In the genomic region with DNA sequence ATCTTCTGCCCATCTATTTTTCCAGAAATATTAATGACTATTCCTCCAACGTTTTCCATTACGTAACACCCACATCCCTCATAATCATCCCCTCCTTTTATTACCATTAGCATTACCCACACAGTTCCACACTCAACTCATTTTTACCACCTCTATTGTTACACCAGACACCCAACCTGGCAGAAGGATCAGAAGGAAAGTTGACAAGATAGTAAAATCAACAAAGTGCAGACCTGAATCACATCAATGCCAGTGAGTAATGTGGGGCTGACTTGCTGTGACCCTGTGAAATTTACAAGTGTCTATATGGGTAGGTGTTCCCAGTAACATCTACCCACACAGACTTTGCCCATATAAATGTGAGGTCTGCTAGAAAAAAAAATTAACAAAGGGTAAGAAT, we compare ENCODE assay signal across 28 cellular contexts.
"Had no signal": no experiment of that assay in that cellular context is flagged by ENCODE, and none has a peak within 500 bp of the region (broad histone marks: within the 10 kb centered on the region; RNA-seq: fewer than 3 reads in every experiment).

No MANE protein-coding gene starts in this region.

- H3K36me3 Mint-ChIP-seq: stimulated activated memory B cell treated with anti-CD40 and anti-IgM and Interleukin-4, amounts not matched to agents 10 μg/mL and 1 μg/mL and 100 μg/mL, for 72 hours; stimulated activated naive B cell treated with anti-CD40 and anti-IgM and Interleukin-4, amounts not matched to agents 10 μg/mL and 1 μg/mL and 100 μg/mL, for 72 hours; type B pancreatic cell had no signal

- FAIRE-seq: urothelium cell line had no signal

- H3K4me3 Mint-ChIP-seq: stimulated activated memory B cell treated with anti-CD40 and anti-IgM and Interleukin-4, amounts not matched to agents 10 μg/mL and 1 μg/mL and 100 μg/mL, for 72 hours; stimulated activated naive B cell treated with anti-CD40 and anti-IgM and Interleukin-4, amounts not matched to agents 10 μg/mL and 1 μg/mL and 100 μg/mL, for 72 hours; stimulated activated naive CD8-positive, alpha-beta T cell treated with anti-CD3 and anti-CD28 coated beads, Interleukin-15, amount 100 ng/mL, for 72 hours; stimulated activated naive CD8-positive, alpha-beta T cell treated with anti-CD3 and anti-CD28 coated beads, Interleukin-15, Interleukin-2, amounts not matched to agents 100 ng/mL and 50 ng/mL, for 24 hours; type B pancreatic cell had no signal

- H3K36me3 ChIP-seq: stomach, suprapubic skin, thoracic aorta, thyroid gland, tibial artery, tibial nerve, transverse colon, upper lobe of left lung, upper lobe of right lung, uterus, vagina had no signal

- H3K4me3 ChIP-seq: stomach, suprapubic skin, testis, thoracic aorta, thyroid gland, tibial artery, tibial nerve, transverse colon, upper lobe of left lung, upper lobe of right lung, uterus, vagina had no signal

- H3K9me3 Mint-ChIP-seq: stimulated activated memory B cell treated with anti-CD40 and anti-IgM and Interleukin-4, amounts not matched to agents 10 μg/mL and 1 μg/mL and 100 μg/mL, for 72 hours; stimulated activated naive CD8-positive, alpha-beta T cell treated with anti-CD3 and anti-CD28 coated beads, Interleukin-15, amount 100 ng/mL, for 72 hours; stimulated activated naive CD8-positive, alpha-beta T cell treated with anti-CD3 and anti-CD28 coated beads, Interleukin-15, Interleukin-2, amounts not matched to agents 100 ng/mL and 50 ng/mL, for 24 hours; type B pancreatic cell had no signal

- H3K9me3 ChIP-seq: stomach, suprapubic skin, testis, thoracic aorta, thyroid gland, tibial artery, tibial nerve, transverse colon, upper lobe of left lung, upper lobe of right lung, uterus, vagina had no signal

- H3K27ac ChIP-seq: stomach, suprapubic skin, testis, thoracic aorta, thyroid gland, tibial artery, tibial nerve, transverse colon, upper lobe of left lung, upper lobe of right lung, uterus, vagina had no signal

- H3K27ac Mint-ChIP-seq: stimulated activated memory B cell treated with anti-CD40 and anti-IgM and Interleukin-4, amounts not matched to agents 10 μg/mL and 1 μg/mL and 100 μg/mL, for 72 hours; stimulated activated naive B cell treated with anti-CD40 and anti-IgM and Interleukin-4, amounts not matched to agents 10 μg/mL and 1 μg/mL and 100 μg/mL, for 72 hours; stimulated activated naive CD8-positive, alpha-beta T cell treated with anti-CD3 and anti-CD28 coated beads, Interleukin-15, amount 100 ng/mL, for 72 hours; stimulated activated naive CD8-positive, alpha-beta T cell treated with anti-CD3 and anti-CD28 coated beads, Interleukin-15, Interleukin-2, amounts not matched to agents 100 ng/mL and 50 ng/mL, for 24 hours; type B pancreatic cell had no signal

- H3K4me1 Mint-ChIP-seq: stimulated activated memory B cell treated with anti-CD40 and anti-IgM and Interleukin-4, amounts not matched to agents 10 μg/mL and 1 μg/mL and 100 μg/mL, for 72 hours; stimulated activated naive B cell treated with anti-CD40 and anti-IgM and Interleukin-4, amounts not matched to agents 10 μg/mL and 1 μg/mL and 100 μg/mL, for 72 hours; stimulated activated naive CD8-positive, alpha-beta T cell treated with anti-CD3 and anti-CD28 coated beads, Interleukin-15, amount 100 ng/mL, for 72 hours had no signal

- ATAC-seq: stimulated activated memory B cell treated with anti-CD40 and anti-IgM and Interleukin-4, amounts not matched to agents 10 μg/mL and 1 μg/mL and 100 μg/mL, for 72 hours; stimulated activated naive B cell treated with anti-CD40 and anti-IgM and Interleukin-4, amounts not matched to agents 10 μg/mL and 1 μg/mL and 100 μg/mL, for 72 hours; stimulated activated naive CD8-positive, alpha-beta T cell treated with anti-CD3 and anti-CD28 coated beads, Interleukin-15, amount 100 ng/mL, for 72 hours; stimulated activated naive CD8-positive, alpha-beta T cell treated with anti-CD3 and anti-CD28 coated beads, Interleukin-15, Interleukin-2, amounts not matched to agents 100 U/mL and 50 U/mL, for 24 hours; upper lobe of right lung had no signal

- H3K4me1 ChIP-seq: stomach, suprapubic skin, testis, tibial artery, tibial nerve, transverse colon, upper lobe of left lung, upper lobe of right lung, uterus, vagina had no signal

- DNase-seq: stimulated activated CD4-positive, alpha-beta T cell treated with anti-CD3 and anti-CD28 coated beads, Interleukin-2, amount 100 ng/mL, for 48 hours; stimulated activated CD4-positive, alpha-beta T cell treated with anti-CD3 and anti-CD28 coated beads, Interleukin-4, amount 100 ng/mL, for 1 hour; stimulated activated CD4-positive, alpha-beta T cell treated with anti-CD3 and anti-CD28 coated beads, Interleukin-4, amount 100 ng/mL, for 24 hours; stimulated activated CD4-positive, alpha-beta T cell treated with anti-CD3 and anti-CD28 coated beads, Interleukin-4, amount 100 ng/mL, for 4 hours; stimulated activated CD8-positive, alpha-beta memory T cell treated with anti-CD3 and anti-CD28 coated beads, Interleukin-4, amount 100 ng/mL, for 48 hours; stimulated activated naive B cell treated with anti-CD40 and anti-IgM and Interleukin-4, amounts not matched to agents 10 μg/mL and 1 μg/mL and 100 μg/mL, for 72 hours; stimulated activated naive CD4-positive, alpha-beta T cell; stimulated activated naive CD4-positive, alpha-beta T cell treated with Interleukin-2 at 50 U/mL for 16 hours; stimulated activated naive CD8-positive, alpha-beta T cell treated with anti-CD3 and anti-CD28 coated beads, Interleukin-15, amount 100 ng/mL, for 72 hours; stimulated activated naive CD8-positive, alpha-beta T cell treated with anti-CD3 and anti-CD28 coated beads, Interleukin-15, Interleukin-2, amounts not matched to agents 100 U/mL and 50 U/mL, for 24 hours; stomach; substantia nigra; testis; thyroid gland; tibial artery; transverse colon; trophoblast cell; upper lobe of left lung; upper lobe of right lung; uterus had no signal

- H3K27me3 ChIP-seq: stomach, suprapubic skin, testis, thyroid gland, tibial artery, tibial nerve, transverse colon, upper lobe of left lung, upper lobe of right lung, uterus, vagina had no signal
